ENCODE assay signal across 16 cellular contexts in genomic region chr2:127058246-127058580, GRCh38. TPM values are rescaled to one million over a fixed set of nuclear protein-coding genes. Genes with fewer than 3 reads are reported as not detected.
A peak's percentile ranks its signal among the peaks of the same experiment; 100 is the strongest.
DNase-seq lines count a peak whose midpoint lies in the region; ATAC-seq and TF ChIP-seq lines count a peak whose summit lies in the region.
"Had no signal": no experiment of that assay in that cellular context is flagged by ENCODE, and none has a peak within 500 bp of the region (broad histone marks: within the 10 kb centered on the region; RNA-seq: fewer than 3 reads in every experiment).

No MANE protein-coding gene starts in this region.

- H3K9me3 Mint-ChIP-seq in nephron, result no peaks in the 10 kb centered on the region

- H3K27me3 ChIP-seq in right cardiac atrium (ENCODE audit: control insufficient read depth, insufficient read depth) (no peaks in the 10 kb centered on the region), heart right ventricle (no peaks in the 10 kb centered on the region), hepatocyte (no peaks in the 10 kb centered on the region)
- H3K27me3 ChIP-seq: MG63 had no signal

- H3K4me2 ChIP-seq in hepatocyte, result no peak overlapping the region
- H3K4me2 ChIP-seq: A549, PC-9 had no signal

- peak overlapping the region in 2 of 3 experiments; percentile 44 to 67 for H3K27ac Mint-ChIP-seq in nephron

- H3K4me1 Mint-ChIP-seq in nephron, result peaks cover 25% of the 10 kb centered on the region

- H3K36me3 Mint-ChIP-seq in nephron (ENCODE audit: low read depth), result peaks cover 19% of the 10 kb centered on the region

- H3K9me3 ChIP-seq in right cardiac atrium (ENCODE audit: control insufficient read depth, low read length) (no peaks in the 10 kb centered on the region), heart right ventricle (no peaks in the 10 kb centered on the region), hepatocyte (ENCODE audit: low read depth) (no peaks in the 10 kb centered on the region)
- H3K9me3 ChIP-seq: A549, MG63 had no signal

- H3K36me3 ChIP-seq in heart right ventricle (peaks cover 0 to 17% (median 0%) of the 10 kb centered on the region in 9 donors), hepatocyte (replicated peaks; ENCODE audit: insufficient read depth, low read depth) (no peaks in the 10 kb centered on the region)

- no peak for TF ChIP-seq CTCF in heart right ventricle (IDR thresholded peaks at IDR 0.05)
- no peak for TF ChIP-seq CTCF in nephron (IDR thresholded peaks at IDR 0.05; ENCODE audit: unreplicated experiment in 3 of 3)
- TF ChIP-seq CTCF in hepatocyte (IDR thresholded peaks at IDR 0.05; ENCODE audit: poor library complexity), result no peak

- no peaks in the 10 kb centered on the region for H3K27me3 Mint-ChIP-seq in nephron (ENCODE audit: low read depth)

- DNase-seq in right cardiac atrium (peak in 2 of 3 donors; percentile 9 to 51), heart right ventricle (no peak), SKM-1 treated with dmso at 0.1 percent for 144 hours (lab: John Stamatoyannopoulos, UW; ENCODE audit: unreplicated experiment) (peak; percentile 99), GOT3 (lab: John Stamatoyannopoulos, UW) (no peak), posterior vena cava (ENCODE audit: low spot score) (no peak), hepatocyte (ENCODE audit: low spot score) (no peak)
- DNase-seq: C1 segment of cervical spinal cord, H7, MG63, NCI-H1105 treated with DMSO at 0.1 percent for 48 hours, NCI-H187, NCI-H446, NCI-H69, PC-9 had no signal

- intact Hi-C loops in right cardiac atrium (cut with DNase I), result no loop called here
- intact Hi-C loops in heart right ventricle (cut with DNase I), result no loop called here
- intact Hi-C loops in posterior vena cava (cut with DNase I), result no loop called here

- peaks cover 2% of the 10 kb centered on the region for H3K79me2 ChIP-seq in hepatocyte

- no peaks in the 10 kb centered on the region for H3K4me1 ChIP-seq in right cardiac atrium (ENCODE audit: control insufficient read depth, insufficient read depth, low read length)
- peaks cover 0 to 11% (median 6%) of the 10 kb centered on the region in 9 donors for H3K4me1 ChIP-seq in heart right ventricle
- H3K4me1 ChIP-seq in hepatocyte (ENCODE audit: insufficient read depth), result peaks cover 5% of the 10 kb centered on the region

- H2AFZ ChIP-seq in hepatocyte, result no peak overlapping the region
- H2AFZ ChIP-seq: PC-9 had no signal

- ATAC-seq in right cardiac atrium, result no peak
- ATAC-seq in heart right ventricle, result no peak
- ATAC-seq: A549 had no signal

- H3K4me3 ChIP-seq in right cardiac atrium (ENCODE audit: low read length) (no peak overlapping the region), heart right ventricle (no peak overlapping the region), hepatocyte (no peak overlapping the region)
- H3K4me3 ChIP-seq: A549, MG63, PC-9 had no signal

- H3K4me3 Mint-ChIP-seq in nephron, result no peak overlapping the region

- no peaks in the 10 kb centered on the region for H3K9me2 ChIP-seq in hepatocyte (replicated peaks; ENCODE audit: insufficient read depth)

- no peaks in the 10 kb centered on the region for H4K20me1 ChIP-seq in hepatocyte (ENCODE audit: insufficient read depth, poor library complexity, severe bottlenecking)

- 88% methylated on average over 7 of the region's 7 CpGs for WGBS in right cardiac atrium
- 86 to 93% methylated on average over 7 of the region's 7 CpGs for WGBS in heart right ventricle, 2 donors
- 95% methylated on average over 7 of the region's 7 CpGs for WGBS in hepatocyte (ENCODE audit: low lambda C conversion rate, missing lambda C conversion rate)

- H3K27ac ChIP-seq in right cardiac atrium (ENCODE audit: low read length) (no peak overlapping the region), heart right ventricle (no peak overlapping the region), hepatocyte (no peak overlapping the region)
- H3K27ac ChIP-seq: PC-9 had no signal

RNA-seq across cellular contexts. Expression of gene BIN1, which starts 48.7 kb away (rescaled TPM):
- total RNA-seq in right cardiac atrium (10 to 100 TPM in 3 of 4 donors, 1 to 10 TPM in 1; 6.6 to 12.0 (median 10.4) TPM), heart right ventricle (10 to 100 TPM; 11.9 to 21.7 (median 16.5) TPM), posterior vena cava (10 to 100 TPM; 49.2 to 84.8 TPM), hepatocyte (107 and 109 TPM in 2 replicates)
- polyA plus RNA-seq in right cardiac atrium (5.9 TPM), heart right ventricle (10 to 100 TPM in 1 of 2 donors, 1 to 10 TPM in 1; 8.4 to 10.9 TPM), hepatocyte (113 and 122 TPM in 2 replicates)

Comparison
In these comparisons a context has a peak if more than half of its experiments do, and no peak if none do; other contexts are left out.
1. DNase-seq: peak in right cardiac atrium (2 of 3) and SKM-1 treated with dmso at 0.1 percent for 144 hours (single experiment); none in heart right ventricle (0 of 2), GOT3 (single experiment), posterior vena cava (single experiment) and hepatocyte (single experiment).